ENCODE assay signal across 13 cellular contexts in genomic region chr13:43698743-43699142, GRCh38.
DNase-seq lines count a peak whose midpoint lies in the region; ATAC-seq, FAIRE-seq and TF ChIP-seq lines count a peak whose summit lies in the region.
"Had no signal": no experiment of that assay in that cellular context is flagged by ENCODE, and none has a peak within 500 bp of the region (broad histone marks: within the 10 kb centered on the region; RNA-seq: fewer than 3 reads in every experiment).

No MANE protein-coding gene starts in this region.

- TF ChIP-seq CTCF in GM12878 (IDR thresholded peaks at IDR 0.05 in 2 of 3, conservative IDR thresholded peaks at IDR 0.05 in 1 of 3; ENCODE audit: control insufficient read depth in 2 of 3, extremely low read depth in 1 of 3, insufficient read depth in 1 of 3, low read depth in 3 of 3, low read length in 3 of 3) (no peak), heart right ventricle (IDR thresholded peaks at IDR 0.05) (no peak)

- H3K9me3 ChIP-seq in GM12878 (replicated peaks; ENCODE audit: control insufficient read depth, insufficient read depth, low read length) (no peaks in the 10 kb centered on the region; the same call in 2 of the 3 replicates), heart right ventricle (no peaks in the 10 kb centered on the region)
- H3K9me3 ChIP-seq: SJCRH30 had no signal

- H3K9ac ChIP-seq in GM12878 (ENCODE audit: control insufficient read depth, insufficient read depth, low read length) = no peak overlapping the region

- RAD21 ChIA-PET in GM12878 (lab: Charles Lee; ENCODE audit: unreplicated experiment) = no interaction called here

- H3K4me3 ChIP-seq in GM12878 (no peak overlapping the region), heart right ventricle (no peak overlapping the region)
- H3K4me3 ChIP-seq: SJCRH30 had no signal

- in situ Hi-C loops in GM12878 (cut with MboI) = no loop called here

- no TSS peak for BruUV-seq in GM12878 (replicated peaks; lab: Mats Ljungman, UMichigan)

- no peak for TF ChIP-seq EP300 in GM12878 (IDR thresholded peaks at IDR 0.05; ENCODE audit: borderline replicate concordance in 1 of 2, control insufficient read depth in 1 of 2, low read depth in 2 of 2, low read length in 2 of 2)

- no peaks in the 10 kb centered on the region for H3K36me3 ChIP-seq in GM12878 (ENCODE audit: control insufficient read depth in 2 of 2, insufficient read depth in 2 of 2, low read length in 1 of 2)
- H3K36me3 ChIP-seq in heart right ventricle = no peaks in the 10 kb centered on the region
- H3K36me3 ChIP-seq: SJCRH30 had no signal

- H3K4me1 ChIP-seq in GM12878 (ENCODE audit: control insufficient read depth, insufficient read depth, low read length) (no peaks in the 10 kb centered on the region), heart right ventricle (peaks cover 0 to 47% (median 20%) of the 10 kb centered on the region in 9 donors)
- H3K4me1 ChIP-seq: SJCRH30 had no signal

- CTCF ChIA-PET in GM12878 (lab: Yijun Ruan, JAX) = interaction anchor here (1.0 to 1.8 kb wide), 2 partner anchors 9 to 20 kb away, joined by 3 read pairs; no protein-coding TSS in a partner anchor

- SMC1A ChIA-PET in GM12878 (lab: Charles Lee; ENCODE audit: uncharacterized antibody, unreplicated experiment) = interaction anchor here (1.0 to 1.5 kb wide), 3 partner anchors 36 to 316 kb away, joined by 3 read pairs; no protein-coding TSS in a partner anchor

- peak; percentile 18; the same call in 1 of the 3 replicates for ATAC-seq in GM12878
- ATAC-seq in heart right ventricle = peak in 7 of 8 donors; percentile 66 to 85 (median 78)
- ATAC-seq in GM18498 (IDR thresholded peaks at IDR 0.05; ENCODE audit: unreplicated experiment) = no peak
- ATAC-seq: stimulated activated naive CD8-positive, alpha-beta T cell treated with anti-CD3 and anti-CD28 coated beads, Interleukin-15, Interleukin-2, amounts not matched to agents 100 U/mL and 50 U/mL, for 24 hours had no signal

- no peaks in the 10 kb centered on the region for H3K79me2 ChIP-seq in GM12878 (ENCODE audit: control insufficient read depth, insufficient read depth, low read length)

- H4K20me1 ChIP-seq in GM12878 (ENCODE audit: control insufficient read depth, insufficient read depth) = no peaks in the 10 kb centered on the region

- no peak overlapping the region for H3K27ac ChIP-seq in GM12878 (ENCODE audit: control insufficient read depth, insufficient read depth)
- peak overlapping the region in 6 of 10 donors; percentile 42 to 61 (median 48) for H3K27ac ChIP-seq in heart right ventricle
- H3K27ac ChIP-seq: SJCRH30 had no signal

- intact Hi-C loops in GM12878 (cut with micrococcal nuclease; ENCODE audit: unreplicated experiment) (no loop called here), heart right ventricle (cut with DNase I) (loop anchor here in 1 of 10 donors (5.0 kb wide), 1 partner anchor 69 kb away; no protein-coding TSS in a partner anchor)

- 16% methylated on average over 2 of the region's 2 CpGs for WGBS in GM12878 (ENCODE audit: insufficient coverage, insufficient replicate concordance, low lambda C conversion rate, missing lambda C conversion rate)
- 38 to 52% methylated on average over 2 of the region's 2 CpGs for WGBS in heart right ventricle, 2 donors

- POLR2A ChIA-PET in GM12878 (lab: Charles Lee) = no interaction called here

- no peak overlapping the region for H3K4me2 ChIP-seq in GM12878 (ENCODE audit: control insufficient read depth, insufficient read depth)

- no peak for TF ChIP-seq RAD21 in GM12878 (IDR thresholded peaks at IDR 0.05; ENCODE audit: insufficient read depth, low read depth, low read length)

- TF ChIP-seq POLR2A in GM12878 (IDR thresholded peaks at IDR 0.05; ENCODE audit: low read depth, low read length) = no peak

- H3K27me3 ChIP-seq in GM12878 (replicated peaks in 1 of 2; ENCODE audit: control insufficient read depth in 2 of 2, insufficient read depth in 2 of 2, low read length in 1 of 2) = no peaks in the 10 kb centered on the region
- H3K27me3 ChIP-seq in heart right ventricle = no peaks in the 10 kb centered on the region
- H3K27me3 ChIP-seq: SJCRH30 had no signal

- FAIRE-seq in GM12878 (lab: Jason Lieb, UNC) = no peak
- FAIRE-seq: G401.6 had no signal

- DNase-seq in GM04503 (ENCODE audit: low read depth) = peak; percentile 20
- no peak for DNase-seq in GM12878 (ENCODE audit: low read depth, low spot score)
- no peak for DNase-seq in heart right ventricle
- peak; percentile 10 for DNase-seq in renal cortical epithelial cell (ENCODE audit: low read depth)
- no peak for DNase-seq in cerebellum (ENCODE audit: low spot score)
- no peak for DNase-seq in NCI-H345 treated with DMSO at 0.1 percent for 48 hours (lab: John Stamatoyannopoulos, UW; ENCODE audit: unreplicated experiment)
- DNase-seq in OCI-M2 (lab: John Stamatoyannopoulos, UW; ENCODE audit: unreplicated experiment) = no peak
- DNase-seq: NCI-H146; SJCRH30; stimulated activated CD4-positive, alpha-beta T cell treated with anti-CD3 and anti-CD28 coated beads, Interleukin-4, amount 100 ng/mL, for 24 hours; stimulated activated naive CD8-positive, alpha-beta T cell treated with anti-CD3 and anti-CD28 coated beads, Interleukin-15, Interleukin-2, amounts not matched to agents 100 U/mL and 50 U/mL, for 24 hours had no signal

- no peak overlapping the region for H2AFZ ChIP-seq in GM12878 (ENCODE audit: control insufficient read depth, low read depth, low read length)

TF ChIP-seq in GM12878, 131 proteins besides CTCF, POLR2A, EP300 and RAD21:
- TF ChIP-seq USF2 (IDR thresholded peaks at IDR 0.05; ENCODE audit: borderline replicate concordance, low read depth, low read length) (no peak), STAT1 (conservative IDR thresholded peaks at IDR 0.05) (no peak), PRDM15 (CRISPR knock-in tag; IDR thresholded peaks at IDR 0.05) (no peak), MTA3 (IDR thresholded peaks at IDR 0.05; ENCODE audit: borderline replicate concordance, low read length) (no peak), BCL11A (IDR thresholded peaks at IDR 0.05; ENCODE audit: low read depth, low read length) (no peak), HDGF (IDR thresholded peaks at IDR 0.05) (no peak), PKNOX1 (IDR thresholded peaks at IDR 0.05) (no peak), RELB (IDR thresholded peaks at IDR 0.05; ENCODE audit: low read depth) (no peak), BACH1 (IDR thresholded peaks at IDR 0.05; ENCODE audit: borderline replicate concordance) (no peak), SRF (IDR thresholded peaks at IDR 0.05; ENCODE audit: low read depth in 2 of 2, low read length in 2 of 2) (no peak), WRNIP1 (IDR thresholded peaks at IDR 0.05; ENCODE audit: borderline replicate concordance, low read depth, low read length) (no peak)

Comparison
In these comparisons a context has a peak if more than half of its experiments do, and no peak if none do; other contexts are left out.
1. DNase-seq: peak in GM04503 (single experiment) and renal cortical epithelial cell (single experiment); none in GM12878 (single experiment), heart right ventricle (0 of 2), cerebellum (single experiment), NCI-H345 treated with DMSO at 0.1 percent for 48 hours (single experiment) and OCI-M2 (single experiment).